In genomic region chr7:16432425-16432731, GRCh38 we compare ENCODE assay signal across 1 cellular context.
TF ChIP-seq lines count a peak whose summit lies in the region.

No MANE protein-coding gene starts in this region.

TF ChIP-seq in K562, 482 proteins besides CTCF, POLR2A, EP300 and RAD21:
- no peak for TF ChIP-seq THRAP3 (IDR thresholded peaks at IDR 0.05; ENCODE audit: borderline replicate concordance)
- TF ChIP-seq PTBP1 (IDR thresholded peaks at IDR 0.05; ENCODE audit: low read depth, low read length), result no peak
- no peak for TF ChIP-seq JUNB (CRISPR knock-in tag; conservative IDR thresholded peaks at IDR 0.05)
- TF ChIP-seq KLF13 (tag; IDR thresholded peaks at IDR 0.05; ENCODE audit: borderline replicate concordance, low read depth), result no peak
- no peak for TF ChIP-seq KHSRP (IDR thresholded peaks at IDR 0.05)
TF ChIP-seq in K562: peak in this region for 0.
